8 cellular contexts compared by ENCODE assay signal in genomic region chr10:97648557-97649404, GRCh38. TPM values are rescaled to one million over a fixed set of nuclear protein-coding genes. Genes with fewer than 3 reads are reported as not detected.
DNase-seq lines count a peak whose midpoint lies in the region; ATAC-seq and TF ChIP-seq lines count a peak whose summit lies in the region.

No MANE protein-coding gene starts in this region.

- H3K4me1 Mint-ChIP-seq in CD4-positive, alpha-beta T cell (ENCODE audit: low read depth), result peaks cover 13% of the 10 kb centered on the region
- H3K4me1 Mint-ChIP-seq in activated CD4-positive, alpha-beta T cell treated with anti-CD3 and anti-CD28 coated beads, Interleukin-2, amount 10 ng/mL, durations not matched to agents 24 days and 14 days, result peaks cover 19% of the 10 kb centered on the region
- peaks cover 18 to 21% of the 10 kb centered on the region in 2 donors for H3K4me1 Mint-ChIP-seq in natural killer cell treated with Interleukin-12 subunit alpha and Interleukin-12 subunit beta and Interleukin-15 and Interleukin-18, amount 100 ng/mL, for 72 hours (ENCODE audit: low read depth in 2 of 2)

- CTCF ChIA-PET in CD4-positive, alpha-beta T cell (lab: Charles Lee), result interaction anchor here (0.9 kb wide), 1 partner anchor 28 kb away, joined by 3 read pairs; no protein-coding TSS in a partner anchor

- no peaks in the 10 kb centered on the region for H3K4me1 ChIP-seq in esophagus (ENCODE audit: control insufficient read depth in 2 of 2, insufficient read depth in 2 of 2, low read length in 1 of 2)

- H3K4me3 Mint-ChIP-seq in CD4-positive, alpha-beta T cell, result no peak overlapping the region
- peak overlapping the region; percentile 35 for H3K4me3 Mint-ChIP-seq in activated CD4-positive, alpha-beta T cell treated with anti-CD3 and anti-CD28 coated beads, Interleukin-2, amount 10 ng/mL, durations not matched to agents 24 days and 14 days
- H3K4me3 Mint-ChIP-seq in natural killer cell treated with Interleukin-12 subunit alpha and Interleukin-12 subunit beta and Interleukin-15 and Interleukin-18, amount 100 ng/mL, for 72 hours, result peak overlapping the region; percentile 80

- WGBS in esophagus, 2 donors, result 70 to 71% methylated on average over 5 of the region's 5 CpGs

- peak overlapping the region; percentile 53 for H3K27ac Mint-ChIP-seq in CD4-positive, alpha-beta T cell
- peak overlapping the region; percentile 64 for H3K27ac Mint-ChIP-seq in activated CD4-positive, alpha-beta T cell treated with anti-CD3 and anti-CD28 coated beads, Interleukin-2, amount 10 ng/mL, durations not matched to agents 24 days and 14 days
- H3K27ac Mint-ChIP-seq in natural killer cell treated with Interleukin-12 subunit alpha and Interleukin-12 subunit beta and Interleukin-15 and Interleukin-18, amount 100 ng/mL, for 72 hours, result peak overlapping the region; percentile 92 to 96

- DNase-seq in CD4-positive, alpha-beta T cell, result peak in 5 of 10 experiments; percentile 5 to 28 (median 7)
- peak; percentile 36 to 39 for DNase-seq in HL-60 (ENCODE audit: low read depth in 1 of 2, low spot score in 1 of 2)
- DNase-seq in activated CD4-positive, alpha-beta T cell treated with anti-CD3 and anti-CD28 coated beads, Interleukin-2, amount 10 ng/mL, durations not matched to agents 24 days and 14 days, result peak; percentile 74
- peak; percentile 77 for DNase-seq in natural killer cell treated with Interleukin-12 subunit alpha and Interleukin-12 subunit beta and Interleukin-15 and Interleukin-18, amount 100 ng/mL, for 72 hours (ENCODE audit: low spot score)
- DNase-seq in NCI-H748 treated with DMSO at 0.1 percent for 48 hours (lab: John Stamatoyannopoulos, UW), result no peak

- intact Hi-C loops in CD4-positive, alpha-beta T cell (cut with DNase I, micrococcal nuclease), result loop anchor here in 1 of 2 experiments (10.0 kb wide), 1 partner anchor 1954 kb away; the partner anchor contains the start of gene TCTN3
- intact Hi-C loops in activated CD4-positive, alpha-beta T cell treated with anti-CD3 and anti-CD28 coated beads, Interleukin-2, amount 10 ng/mL, durations not matched to agents 24 days and 14 days (cut with micrococcal nuclease), result loop anchor here (1.0 to 10.0 kb wide), 2 partner anchors 8 to 1064 kb away; partner anchors contain the start of genes PI4K2A and TM9SF3

- no peaks in the 10 kb centered on the region for H3K27me3 Mint-ChIP-seq in CD4-positive, alpha-beta T cell
- no peaks in the 10 kb centered on the region for H3K27me3 Mint-ChIP-seq in activated CD4-positive, alpha-beta T cell treated with anti-CD3 and anti-CD28 coated beads, Interleukin-2, amount 10 ng/mL, durations not matched to agents 24 days and 14 days
- H3K27me3 Mint-ChIP-seq in natural killer cell treated with Interleukin-12 subunit alpha and Interleukin-12 subunit beta and Interleukin-15 and Interleukin-18, amount 100 ng/mL, for 72 hours, result no peaks in the 10 kb centered on the region

- TF ChIP-seq CTCF in CD4-positive, alpha-beta T cell (IDR thresholded peaks at IDR 0.05), result no peak
- no peak for TF ChIP-seq CTCF in HL-60 (IDR thresholded peaks at IDR 0.05; ENCODE audit: insufficient read depth, low read length)

- H3K27me3 ChIP-seq in CD4-positive, alpha-beta T cell (ENCODE audit: control insufficient read depth, insufficient read depth, low read length), result no peaks in the 10 kb centered on the region
- H3K27me3 ChIP-seq in HL-60 (ENCODE audit: insufficient read depth, poor library complexity, severe bottlenecking) (no peaks in the 10 kb centered on the region), esophagus (ENCODE audit: control insufficient read depth in 1 of 2, insufficient read depth in 2 of 2, low read length in 2 of 2) (no peaks in the 10 kb centered on the region)

- no peak overlapping the region for H3K4me3 ChIP-seq in HL-60 (replicated peaks; ENCODE audit: insufficient read depth, low read length)
- no peak overlapping the region for H3K4me3 ChIP-seq in esophagus (ENCODE audit: low read depth in 1 of 2, low read length in 2 of 2)

- peaks cover 56% of the 10 kb centered on the region for H3K36me3 Mint-ChIP-seq in CD4-positive, alpha-beta T cell (ENCODE audit: low read depth)
- peaks cover 33% of the 10 kb centered on the region for H3K36me3 Mint-ChIP-seq in activated CD4-positive, alpha-beta T cell treated with anti-CD3 and anti-CD28 coated beads, Interleukin-2, amount 10 ng/mL, durations not matched to agents 24 days and 14 days (ENCODE audit: low read depth)
- peaks cover 10% of the 10 kb centered on the region for H3K36me3 Mint-ChIP-seq in natural killer cell treated with Interleukin-12 subunit alpha and Interleukin-12 subunit beta and Interleukin-15 and Interleukin-18, amount 100 ng/mL, for 72 hours

- peaks cover 5 to 9% of the 10 kb centered on the region in 2 donors for H3K36me3 ChIP-seq in esophagus (ENCODE audit: control insufficient read depth in 2 of 2, insufficient read depth in 2 of 2, low read length in 1 of 2)

- ATAC-seq in CD4-positive, alpha-beta T cell (ENCODE audit: poor library complexity), result peak; percentile 93
- peak; percentile 35 for ATAC-seq in GM19468 (IDR thresholded peaks at IDR 0.05; ENCODE audit: extremely low read depth, unreplicated experiment)
- peak; percentile 98 to 100 for ATAC-seq in natural killer cell treated with Interleukin-12 subunit alpha and Interleukin-12 subunit beta and Interleukin-15 and Interleukin-18, amount 100 ng/mL, for 72 hours
- no peak for ATAC-seq in HG03097 (IDR thresholded peaks at IDR 0.05; ENCODE audit: low FRiP score, unreplicated experiment)

- no peaks in the 10 kb centered on the region for H3K9me3 ChIP-seq in CD4-positive, alpha-beta T cell (ENCODE audit: control insufficient read depth, low read length)
- no peaks in the 10 kb centered on the region for H3K9me3 ChIP-seq in esophagus (ENCODE audit: control insufficient read depth in 2 of 2, insufficient read depth in 1 of 2, low read depth in 1 of 2, low read length in 1 of 2)

- no peak overlapping the region for H3K27ac ChIP-seq in CD4-positive, alpha-beta T cell (ENCODE audit: low read depth, low read length)
- H3K27ac ChIP-seq in HL-60 (replicated peaks) (no peak overlapping the region), esophagus (ENCODE audit: low read depth in 2 of 2, low read length in 1 of 2) (peak overlapping the region; percentile 67 to 85)

- POLR2A ChIA-PET in CD4-positive, alpha-beta T cell (lab: Charles Lee), result interaction anchor here (0.6 to 1.4 kb wide), 3 partner anchors 14 to 38 kb away, joined by 3 to 5 read pairs (median 4); partner anchors contain the start of gene AVPI1

- no peaks in the 10 kb centered on the region for H3K9me3 Mint-ChIP-seq in CD4-positive, alpha-beta T cell
- H3K9me3 Mint-ChIP-seq in activated CD4-positive, alpha-beta T cell treated with anti-CD3 and anti-CD28 coated beads, Interleukin-2, amount 10 ng/mL, durations not matched to agents 24 days and 14 days, result no peaks in the 10 kb centered on the region
- no peaks in the 10 kb centered on the region for H3K9me3 Mint-ChIP-seq in natural killer cell treated with Interleukin-12 subunit alpha and Interleukin-12 subunit beta and Interleukin-15 and Interleukin-18, amount 100 ng/mL, for 72 hours

RNA-seq across cellular contexts. Expression of gene PI4K2A, which starts 8.3 kb away (rescaled TPM):
- total RNA-seq in CD4-positive, alpha-beta T cell, result 10 to 100 TPM; 26.3 to 27.2 TPM
- 17.8 TPM in 2 replicates for total RNA-seq in activated CD4-positive, alpha-beta T cell treated with anti-CD3 and anti-CD28 coated beads, Interleukin-2, amount 10 ng/mL, durations not matched to agents 24 days and 14 days
- polyA plus RNA-seq in esophagus, result 10 to 100 TPM; 11.5 to 19.9 TPM
- total RNA-seq in natural killer cell treated with Interleukin-12 subunit alpha and Interleukin-12 subunit beta and Interleukin-15 and Interleukin-18, amount 100 ng/mL, for 72 hours, result 10 to 100 TPM; 16.2 to 22.8 TPM

RNA-seq across cellular contexts. Expression of gene MORN4, which starts 15.5 kb away (rescaled TPM):
- under 1 TPM; 0.36 to 0.39 TPM for total RNA-seq in CD4-positive, alpha-beta T cell
- total RNA-seq in activated CD4-positive, alpha-beta T cell treated with anti-CD3 and anti-CD28 coated beads, Interleukin-2, amount 10 ng/mL, durations not matched to agents 24 days and 14 days, result 2.2 and 2.4 TPM in 2 replicates
- 1 to 10 TPM; 1.1 to 1.8 TPM for polyA plus RNA-seq in esophagus
- 1 to 10 TPM; 1.6 to 2.7 TPM for total RNA-seq in natural killer cell treated with Interleukin-12 subunit alpha and Interleukin-12 subunit beta and Interleukin-15 and Interleukin-18, amount 100 ng/mL, for 72 hours

RNA-seq across cellular contexts. Expression of gene AVPI1, which starts 38.3 kb away (rescaled TPM):
- 10 to 100 TPM; 10.7 to 11.6 TPM for total RNA-seq in CD4-positive, alpha-beta T cell
- 1.1 and 1.3 TPM in 2 replicates for total RNA-seq in activated CD4-positive, alpha-beta T cell treated with anti-CD3 and anti-CD28 coated beads, Interleukin-2, amount 10 ng/mL, durations not matched to agents 24 days and 14 days
- polyA plus RNA-seq in esophagus, result 10 to 100 TPM in 1 of 2 donors, 1 to 10 TPM in 1; 9.8 to 15.3 TPM
- under 1 TPM; 0.45 to 0.89 TPM for total RNA-seq in natural killer cell treated with Interleukin-12 subunit alpha and Interleukin-12 subunit beta and Interleukin-15 and Interleukin-18, amount 100 ng/mL, for 72 hours

RNA-seq across cellular contexts. Expression of gene C10orf62, which starts 59.3 kb away (rescaled TPM):
- total RNA-seq in CD4-positive, alpha-beta T cell, result not detected
- total RNA-seq in activated CD4-positive, alpha-beta T cell treated with anti-CD3 and anti-CD28 coated beads, Interleukin-2, amount 10 ng/mL, durations not matched to agents 24 days and 14 days, result not detected in 2 replicates
- under 1 TPM in 1 of 2 donors, not detected in 1; 0.10 TPM for polyA plus RNA-seq in esophagus
- not detected for total RNA-seq in natural killer cell treated with Interleukin-12 subunit alpha and Interleukin-12 subunit beta and Interleukin-15 and Interleukin-18, amount 100 ng/mL, for 72 hours

Comparison
In these comparisons a context has a peak if more than half of its experiments do, and no peak if none do; other contexts are left out.
1. H3K27ac ChIP-seq: peak in esophagus (2 of 2); none in CD4-positive, alpha-beta T cell (single experiment) and HL-60 (single experiment).
2. Peak in every context shown above with its lines, with median percentiles within 50 percentile points of each other: H3K27ac Mint-ChIP-seq.